Comparison of ENCODE assay signal across 9 cellular contexts in genomic region chr20:13261460-13262301, GRCh38. TPM values are rescaled to one million over a fixed set of nuclear protein-coding genes. Genes with fewer than 3 reads are reported as not detected.
DNase-seq lines count a peak whose midpoint lies in the region; ATAC-seq and TF ChIP-seq lines count a peak whose summit lies in the region.
"Had no signal": no experiment of that assay in that cellular context is flagged by ENCODE, and none has a peak within 500 bp of the region (broad histone marks: within the 10 kb centered on the region; RNA-seq: fewer than 3 reads in every experiment).

No MANE protein-coding gene starts in this region.

- no peak overlapping the region for H2AFZ ChIP-seq in SK-N-SH (ENCODE audit: low read depth)

- H3K4me3 Mint-ChIP-seq in activated naive CD8-positive, alpha-beta T cell treated with anti-CD3 and anti-CD28 coated beads, Interleukin-2, amount 10 ng/mL, durations not matched to agents 7 days and 5 days, result no peak overlapping the region

- POLR2A ChIA-PET in SK-N-SH (lab: Yijun Ruan, JAX), result interaction anchor here (0.7 kb wide), 1 partner anchor 40 kb away, joined by 3 read pairs; no protein-coding TSS in a partner anchor
- POLR2A ChIA-PET in activated naive CD8-positive, alpha-beta T cell treated with anti-CD3 and anti-CD28 coated beads, Interleukin-2, amount 10 ng/mL, durations not matched to agents 7 days and 5 days (lab: Charles Lee), result interaction anchor here (0.7 kb wide), 1 partner anchor 41 kb away, joined by 4 read pairs; the partner anchor contains the start of gene ISM1

- no peak overlapping the region; a peak in 1 of 4 replicates for H3K4me3 ChIP-seq in SK-N-SH (ENCODE audit: low read depth in 2 of 2, low read length in 1 of 2)
- H3K4me3 ChIP-seq: SJSA1 had no signal

- peak overlapping the region; percentile 52 for H3K27ac Mint-ChIP-seq in activated naive CD8-positive, alpha-beta T cell treated with anti-CD3 and anti-CD28 coated beads, Interleukin-2, amount 10 ng/mL, durations not matched to agents 7 days and 5 days

- no peak overlapping the region for H3K9ac ChIP-seq in SK-N-SH

- TF ChIP-seq CTCF in SK-N-SH (IDR thresholded peaks at IDR 0.05), result peak; percentile 71

- no peaks in the 10 kb centered on the region for H3K9me2 ChIP-seq in SK-N-SH

- H3K9me3 Mint-ChIP-seq in activated naive CD8-positive, alpha-beta T cell treated with anti-CD3 and anti-CD28 coated beads, Interleukin-2, amount 10 ng/mL, durations not matched to agents 7 days and 5 days, result no peaks in the 10 kb centered on the region

- DNase-seq in COLO668 (lab: John Stamatoyannopoulos, UW; ENCODE audit: unreplicated experiment) (peak; percentile 59), HS-27A (ENCODE audit: low read depth) (peak; percentile 42), SK-N-SH (peak; percentile 55), iPS DF 19.7 (ENCODE audit: low read depth, low spot score) (peak; percentile 42), OCI-M2 (lab: John Stamatoyannopoulos, UW; ENCODE audit: unreplicated experiment) (no peak)
- DNase-seq in activated naive CD8-positive, alpha-beta T cell treated with anti-CD3 and anti-CD28 coated beads, Interleukin-2, amount 10 ng/mL, durations not matched to agents 7 days and 5 days, result peak; percentile 73
- peak; percentile 66 for DNase-seq in stimulated activated CD4-positive, alpha-beta T cell treated with anti-CD3 and anti-CD28 coated beads, Interleukin-1b, Interleukin-23, amount 100 ng/mL, for 48 hours

- no peaks in the 10 kb centered on the region for H4K20me1 ChIP-seq in SK-N-SH (ENCODE audit: insufficient read depth)

- H3K79me2 ChIP-seq in SK-N-SH (ENCODE audit: insufficient read depth), result no peaks in the 10 kb centered on the region

- H3K4me1 Mint-ChIP-seq in activated naive CD8-positive, alpha-beta T cell treated with anti-CD3 and anti-CD28 coated beads, Interleukin-2, amount 10 ng/mL, durations not matched to agents 7 days and 5 days, result peaks cover 15% of the 10 kb centered on the region

- TF ChIP-seq RAD21 in SK-N-SH (IDR thresholded peaks at IDR 0.05; ENCODE audit: low read length), result peak; percentile 47

- no peaks in the 10 kb centered on the region for H3K27me3 Mint-ChIP-seq in activated naive CD8-positive, alpha-beta T cell treated with anti-CD3 and anti-CD28 coated beads, Interleukin-2, amount 10 ng/mL, durations not matched to agents 7 days and 5 days

- CTCF ChIA-PET in SK-N-SH (lab: Yijun Ruan, JAX), result interaction anchor here (0.6 to 2.0 kb wide), 11 partner anchors 9 to 143 kb away, joined by 3 to 8 read pairs (median 4); partner anchors contain the start of gene ISM1

- no peaks in the 10 kb centered on the region for H3K4me1 ChIP-seq in SK-N-SH (ENCODE audit: control insufficient read depth in 1 of 2, insufficient read depth in 2 of 2, low read depth in 1 of 2, low read length in 1 of 2)

- no peak overlapping the region for H3K27ac ChIP-seq in SK-N-SH (ENCODE audit: low read depth in 2 of 2, low read length in 1 of 2)
- H3K27ac ChIP-seq: SJSA1 had no signal

- no peak overlapping the region for H3K4me2 ChIP-seq in SK-N-SH

- TF ChIP-seq EP300 in SK-N-SH (IDR thresholded peaks at IDR 0.05; ENCODE audit: borderline replicate concordance in 1 of 2, low read depth in 1 of 2, low read length in 1 of 2), result no peak

- ATAC-seq in GM19372 (IDR thresholded peaks at IDR 0.05; ENCODE audit: low read depth, unreplicated experiment), result peak; percentile 84
- ATAC-seq in activated naive CD8-positive, alpha-beta T cell treated with anti-CD3 and anti-CD28 coated beads, Interleukin-2, amount 10 ng/mL, durations not matched to agents 7 days and 5 days (ENCODE audit: low read depth), result peak; percentile 98

- no peaks in the 10 kb centered on the region for H3F3A ChIP-seq in SK-N-SH (replicated peaks; ENCODE audit: insufficient read depth)

- 54% methylated on average over 8 of the region's 8 CpGs for WGBS in SK-N-SH (ENCODE audit: low lambda C conversion rate)

- no peaks in the 10 kb centered on the region for H3K36me3 ChIP-seq in SK-N-SH (replicated peaks in 1 of 2; ENCODE audit: control insufficient read depth in 1 of 2, insufficient read depth in 2 of 2, low read length in 1 of 2)
- H3K36me3 ChIP-seq: SJSA1 had no signal

- no peaks in the 10 kb centered on the region for H3K9me3 ChIP-seq in SK-N-SH
- H3K9me3 ChIP-seq: SJSA1 had no signal

- H3K36me3 Mint-ChIP-seq in activated naive CD8-positive, alpha-beta T cell treated with anti-CD3 and anti-CD28 coated beads, Interleukin-2, amount 10 ng/mL, durations not matched to agents 7 days and 5 days, result peaks cover 2% of the 10 kb centered on the region

- no peaks in the 10 kb centered on the region for H3K27me3 ChIP-seq in SK-N-SH (ENCODE audit: insufficient read depth)
- H3K27me3 ChIP-seq: SJSA1 had no signal

TF ChIP-seq in SK-N-SH, 30 proteins besides CTCF, POLR2A, EP300 and RAD21:
- TF ChIP-seq SMC3 (IDR thresholded peaks at IDR 0.05; ENCODE audit: low read depth, low read length) (peak; percentile 45), RCOR1 (IDR thresholded peaks at IDR 0.05; ENCODE audit: low read length) (no peak), GATA2 (CRISPR knock-in tag; IDR thresholded peaks at IDR 0.05) (no peak), MXI1 (IDR thresholded peaks at IDR 0.05; ENCODE audit: low read depth, low read length) (no peak), GABPA (IDR thresholded peaks at IDR 0.05; ENCODE audit: low read depth) (no peak)
- TF ChIP-seq, protein P1, sequence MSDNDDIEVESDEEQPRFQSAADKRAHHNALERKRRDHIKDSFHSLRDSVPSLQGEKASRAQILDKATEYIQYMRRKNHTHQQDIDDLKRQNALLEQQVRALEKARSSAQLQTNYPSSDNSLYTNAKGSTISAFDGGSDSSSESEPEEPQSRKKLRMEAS (IDR thresholded peaks at IDR 0.05; ENCODE audit: low read depth), result no peak

RNA-seq across cellular contexts. Expression of gene ISM1, which starts 40.6 kb away (rescaled TPM):
- not detected in 2 replicates for polyA plus RNA-seq in SK-N-SH (2012; rRNA removed)
- not detected in 2 replicates for polyA plus RNA-seq in SK-N-SH (2012; cell fraction: cytosol; rRNA removed)
- not detected in 2 replicates for polyA plus RNA-seq in SK-N-SH (2012; cell fraction: nucleus; rRNA removed)
- 1 to 10 TPM; 2.3 to 3.0 TPM for total RNA-seq in activated naive CD8-positive, alpha-beta T cell treated with anti-CD3 and anti-CD28 coated beads, Interleukin-2, amount 10 ng/mL, durations not matched to agents 7 days and 5 days
- total RNA-seq: SJSA1 had no signal
